Comparison of ENCODE assay signal across 11 cellular contexts in genomic region chr2:239312741-239313246, GRCh38.
A peak's percentile ranks its signal among the peaks of the same experiment; 100 is the strongest.
DNase-seq lines count a peak whose midpoint lies in the region; ATAC-seq and TF ChIP-seq lines count a peak whose summit lies in the region.
"Had no signal": no experiment of that assay in that cellular context is flagged by ENCODE, and none has a peak within 500 bp of the region (broad histone marks: within the 10 kb centered on the region; RNA-seq: fewer than 3 reads in every experiment).

No MANE protein-coding gene starts in this region.

- H3K27me3 Mint-ChIP-seq in natural killer cell (ENCODE audit: low read depth in 2 of 2), result no peaks in the 10 kb centered on the region
- no peaks in the 10 kb centered on the region for H3K27me3 Mint-ChIP-seq in natural killer cell treated with Interleukin-12 subunit alpha and Interleukin-12 subunit beta and Interleukin-15 and Interleukin-18, amount 100 ng/mL, for 72 hours

- DNase-seq in natural killer cell (peak; percentile 4), Right ventricle myocardium inferior (ENCODE audit: missing footprints) (no peak), ovary (peak; percentile 50 to 78 (median 66)), iPS-NIHi7 (ENCODE audit: extremely low spot score) (no peak), NCI-H526 treated with DMSO at 0.1 percent for 48 hours (lab: John Stamatoyannopoulos, UW) (no peak), NCI-H82 treated with DMSO at 0.1 percent for 48 hours (lab: John Stamatoyannopoulos, UW; ENCODE audit: unreplicated experiment) (no peak)
- no peak for DNase-seq in natural killer cell treated with Interleukin-12 subunit alpha and Interleukin-12 subunit beta and Interleukin-15 and Interleukin-18, amount 100 ng/mL, for 72 hours (ENCODE audit: low spot score)
- no peak for DNase-seq in stimulated activated CD4-positive, alpha-beta T cell treated with anti-CD3 and anti-CD28 coated beads, Interleukin-2, amount 100 ng/mL, for 48 hours
- DNase-seq: T-helper 9 cell had no signal

- intact Hi-C loops in natural killer cell (cut with micrococcal nuclease), result no loop called here
- intact Hi-C loops in Right ventricle myocardium inferior (cut with DNase I), result loop anchor here (5.0 kb wide), 1 partner anchor 65 kb away; no protein-coding TSS in a partner anchor
- intact Hi-C loops in ovary (cut with DNase I), result no loop called here

- no peak overlapping the region for H3K4me3 ChIP-seq in ovary
- H3K4me3 ChIP-seq: right lobe of liver had no signal

- 15 to 29% (median 23%) methylated on average over 21 to 23 of the region's 23 CpGs for WGBS in ovary, 3 donors

- no peaks in the 10 kb centered on the region for H3K36me3 ChIP-seq in ovary
- H3K36me3 ChIP-seq: right lobe of liver had no signal

- no peak overlapping the region for H3K4me3 Mint-ChIP-seq in natural killer cell
- H3K4me3 Mint-ChIP-seq in natural killer cell treated with Interleukin-12 subunit alpha and Interleukin-12 subunit beta and Interleukin-15 and Interleukin-18, amount 100 ng/mL, for 72 hours, result no peak overlapping the region
- H3K4me3 Mint-ChIP-seq: mesothelial cell of epicardium had no signal

- TF ChIP-seq CTCF in natural killer cell (IDR thresholded peaks at IDR 0.05) (no peak), ovary (IDR thresholded peaks at IDR 0.05) (no peak)

- H3K4me1 Mint-ChIP-seq in natural killer cell, result peaks cover 29 to 37% of the 10 kb centered on the region in 2 donors
- peaks cover 22 to 32% of the 10 kb centered on the region in 2 donors for H3K4me1 Mint-ChIP-seq in natural killer cell treated with Interleukin-12 subunit alpha and Interleukin-12 subunit beta and Interleukin-15 and Interleukin-18, amount 100 ng/mL, for 72 hours (ENCODE audit: low read depth in 2 of 2)

- no peak for TF ChIP-seq POLR2A in ovary (IDR thresholded peaks at IDR 0.05)

- H3K27ac ChIP-seq in ovary, result peak overlapping the region in 1 of 2 donors; percentile 54
- H3K27ac ChIP-seq: right lobe of liver had no signal

- H3K27me3 ChIP-seq in ovary, result no peaks in the 10 kb centered on the region
- H3K27me3 ChIP-seq: right lobe of liver had no signal

- no peaks in the 10 kb centered on the region for H3K9me3 Mint-ChIP-seq in natural killer cell
- H3K9me3 Mint-ChIP-seq in natural killer cell treated with Interleukin-12 subunit alpha and Interleukin-12 subunit beta and Interleukin-15 and Interleukin-18, amount 100 ng/mL, for 72 hours, result no peaks in the 10 kb centered on the region

- H3K27ac Mint-ChIP-seq in natural killer cell, result no peak overlapping the region
- H3K27ac Mint-ChIP-seq in natural killer cell treated with Interleukin-12 subunit alpha and Interleukin-12 subunit beta and Interleukin-15 and Interleukin-18, amount 100 ng/mL, for 72 hours, result no peak overlapping the region
- H3K27ac Mint-ChIP-seq: mesothelial cell of epicardium had no signal

- ATAC-seq in natural killer cell, result no peak
- no peak for ATAC-seq in natural killer cell treated with Interleukin-12 subunit alpha and Interleukin-12 subunit beta and Interleukin-15 and Interleukin-18, amount 100 ng/mL, for 72 hours
- ATAC-seq in Right ventricle myocardium inferior, result peak; percentile 9
- ATAC-seq: right lobe of liver had no signal

- H3K4me1 ChIP-seq in ovary (ENCODE audit: insufficient read depth), result peaks cover 29% of the 10 kb centered on the region
- H3K4me1 ChIP-seq: right lobe of liver had no signal

- TF ChIP-seq EP300 in ovary (IDR thresholded peaks at IDR 0.05), result no peak

- H3K36me3 Mint-ChIP-seq in natural killer cell, result no peaks in the 10 kb centered on the region
- no peaks in the 10 kb centered on the region for H3K36me3 Mint-ChIP-seq in natural killer cell treated with Interleukin-12 subunit alpha and Interleukin-12 subunit beta and Interleukin-15 and Interleukin-18, amount 100 ng/mL, for 72 hours

- H3K9me3 ChIP-seq in ovary, result no peaks in the 10 kb centered on the region
- H3K9me3 ChIP-seq: right lobe of liver had no signal

Comparison
In these comparisons a context has a peak if more than half of its experiments do, and no peak if none do; other contexts are left out.
1. DNase-seq: peak in natural killer cell (single experiment) and ovary (5 of 5); none in natural killer cell treated with Interleukin-12 subunit alpha and Interleukin-12 subunit beta and Interleukin-15 and Interleukin-18, amount 100 ng/mL, for 72 hours (single experiment), Right ventricle myocardium inferior (single experiment), iPS-NIHi7 (single experiment), NCI-H526 treated with DMSO at 0.1 percent for 48 hours (single experiment), NCI-H82 treated with DMSO at 0.1 percent for 48 hours (single experiment) and stimulated activated CD4-positive, alpha-beta T cell treated with anti-CD3 and anti-CD28 coated beads, Interleukin-2, amount 100 ng/mL, for 48 hours (0 of 2).